29 cellular contexts compared by ENCODE assay signal in the genomic region with DNA sequence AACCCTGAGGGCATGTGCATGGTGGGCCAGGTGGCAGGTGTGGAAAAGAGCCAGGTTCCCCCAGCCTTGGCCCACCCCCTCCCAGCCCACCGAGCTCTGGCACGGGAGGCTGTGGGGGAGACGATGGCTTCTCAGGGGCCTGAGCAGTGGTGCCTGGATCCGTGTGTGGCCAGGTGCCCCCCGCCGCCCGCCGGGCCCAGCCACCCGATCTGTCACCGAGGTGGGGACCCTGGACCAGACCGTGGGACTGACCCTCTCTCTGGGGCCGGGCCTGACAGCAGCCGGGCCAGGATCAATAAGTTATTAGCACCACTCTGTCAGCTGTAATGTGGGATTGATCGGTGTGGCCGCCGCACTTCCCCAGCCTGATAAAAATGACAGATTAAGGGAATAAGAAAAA. TPM values are rescaled to one million over a fixed set of nuclear protein-coding genes. Genes with fewer than 3 reads are reported as not detected.
"Had no signal": no experiment of that assay in that cellular context is flagged by ENCODE, and none has a peak within 500 bp of the region (broad histone marks: within the 10 kb centered on the region; RNA-seq: fewer than 3 reads in every experiment).

No MANE protein-coding gene starts in this region.

- H3K4me3 ChIP-seq: esophagus muscularis mucosa, hepatocyte, ovary, psoas muscle, right atrium auricular region, smooth muscle cell, upper lobe of left lung, vagina had no signal

- DNase-seq: activated CD4-positive, alpha-beta memory T cell treated with anti-CD3 and anti-CD28 coated beads, Interleukin-2, amount 10 ng/mL, durations not matched to agents 7 days and 5 days; activated CD4-positive, alpha-beta T cell treated with anti-CD3 and anti-CD28 coated beads for 1 hour; activated CD4-positive, alpha-beta T cell treated with anti-CD3 and anti-CD28 coated beads, Interleukin-2, amount 10 ng/mL, durations not matched to agents 7 days and 5 days; activated CD8-positive, alpha-beta memory T cell treated with anti-CD3 and anti-CD28 coated beads, Interleukin-2, amount 50 U/mL, for 48 hours; activated gamma-delta T cell; activated naive CD4-positive, alpha-beta T cell treated with anti-CD3 and anti-CD28 coated beads, Interleukin-2, amount 50 U/mL, for 16 hours; activated T-cell treated with anti-CD3 and anti-CD28 coated beads, Interleukin-2, amount 50 U/mL, for 24 hours; amniotic stem cell; effector CD4-positive, alpha-beta T cell; foreskin keratinocyte; left cardiac atrium; natural killer cell; psoas muscle; stimulated activated CD4-positive, alpha-beta T cell treated with anti-CD3 and anti-CD28 coated beads, Interleukin-1b, Interleukin-23, amount 100 ng/mL, for 48 hours; stimulated activated CD4-positive, alpha-beta T cell treated with anti-CD3 and anti-CD28 coated beads, Interleukin-4, amount 100 ng/mL, for 4 hours; stimulated activated CD8-positive, alpha-beta memory T cell treated with anti-CD3 and anti-CD28 coated beads, Interleukin-4, amount 100 ng/mL, for 48 hours; stimulated activated naive CD8-positive, alpha-beta T cell treated with anti-CD3 and anti-CD28 coated beads, Interleukin-15, amount 100 ng/mL, for 72 hours; T-helper 17 cell had no signal

- H3K4me2 ChIP-seq: hepatocyte, smooth muscle cell had no signal

- ATAC-seq: natural killer cell, WTC11 had no signal

- H3K4me3 Mint-ChIP-seq: activated CD4-positive, alpha-beta memory T cell treated with anti-CD3 and anti-CD28 coated beads, Interleukin-2, amount 10 ng/mL, durations not matched to agents 7 days and 5 days; activated CD4-positive, alpha-beta T cell treated with anti-CD3 and anti-CD28 coated beads, Interleukin-2, amount 10 ng/mL, durations not matched to agents 7 days and 5 days; activated T-cell treated with anti-CD3 and anti-CD28 coated beads, Interleukin-2, amount 50 U/mL, for 24 hours; natural killer cell; stimulated activated memory B cell treated with anti-CD40 and anti-IgM and Interleukin-4, amounts not matched to agents 10 μg/mL and 1 μg/mL and 100 μg/mL, for 72 hours; stimulated activated naive CD8-positive, alpha-beta T cell treated with anti-CD3 and anti-CD28 coated beads, Interleukin-15, amount 100 ng/mL, for 72 hours; T-helper 17 cell; WTC11 had no signal

- H3K27ac Mint-ChIP-seq: activated CD4-positive, alpha-beta memory T cell treated with anti-CD3 and anti-CD28 coated beads, Interleukin-2, amount 10 ng/mL, durations not matched to agents 7 days and 5 days; activated CD4-positive, alpha-beta T cell treated with anti-CD3 and anti-CD28 coated beads, Interleukin-2, amount 10 ng/mL, durations not matched to agents 7 days and 5 days; activated T-cell treated with anti-CD3 and anti-CD28 coated beads, Interleukin-2, amount 50 U/mL, for 24 hours; natural killer cell; stimulated activated memory B cell treated with anti-CD40 and anti-IgM and Interleukin-4, amounts not matched to agents 10 μg/mL and 1 μg/mL and 100 μg/mL, for 72 hours; T-helper 17 cell; WTC11 had no signal

- H3K36me3 ChIP-seq: esophagus muscularis mucosa, ovary, right atrium auricular region, upper lobe of left lung, vagina had no signal

- H3K9me3 ChIP-seq: esophagus muscularis mucosa, ovary, psoas muscle, right atrium auricular region, upper lobe of left lung, vagina had no signal

- H3K36me3 Mint-ChIP-seq: natural killer cell; stimulated activated memory B cell treated with anti-CD40 and anti-IgM and Interleukin-4, amounts not matched to agents 10 μg/mL and 1 μg/mL and 100 μg/mL, for 72 hours; WTC11 had no signal

- H3K9me3 Mint-ChIP-seq: activated CD4-positive, alpha-beta memory T cell treated with anti-CD3 and anti-CD28 coated beads, Interleukin-2, amount 10 ng/mL, durations not matched to agents 7 days and 5 days; activated CD4-positive, alpha-beta T cell treated with anti-CD3 and anti-CD28 coated beads, Interleukin-2, amount 10 ng/mL, durations not matched to agents 7 days and 5 days; activated T-cell treated with anti-CD3 and anti-CD28 coated beads, Interleukin-2, amount 50 U/mL, for 24 hours; natural killer cell; stimulated activated memory B cell treated with anti-CD40 and anti-IgM and Interleukin-4, amounts not matched to agents 10 μg/mL and 1 μg/mL and 100 μg/mL, for 72 hours; stimulated activated naive CD8-positive, alpha-beta T cell treated with anti-CD3 and anti-CD28 coated beads, Interleukin-15, amount 100 ng/mL, for 72 hours; WTC11 had no signal

- H3K27ac ChIP-seq: esophagus muscularis mucosa, foreskin keratinocyte, hepatocyte, ovary, psoas muscle, right atrium auricular region, upper lobe of left lung, vagina had no signal

- H3K4me1 ChIP-seq: foreskin keratinocyte had no signal

RNA-seq across cellular contexts. Expression of a gene that starts 13.8 kb away (rescaled TPM):
- total RNA-seq: activated CD4-positive, alpha-beta memory T cell treated with anti-CD3 and anti-CD28 coated beads, Interleukin-2, amount 10 ng/mL, durations not matched to agents 7 days and 5 days; activated CD4-positive, alpha-beta T cell treated with anti-CD3 and anti-CD28 coated beads, Interleukin-2, amount 10 ng/mL, durations not matched to agents 7 days and 5 days; foreskin keratinocyte; natural killer cell; T-helper 17 cell had no signal

RNA-seq across cellular contexts. Expression of a gene that starts 28.8 kb away (rescaled TPM):
- total RNA-seq: psoas muscle had no signal

RNA-seq across cellular contexts. Expression of a gene that starts 44.4 kb away (rescaled TPM):
- total RNA-seq: activated CD4-positive, alpha-beta memory T cell treated with anti-CD3 and anti-CD28 coated beads, Interleukin-2, amount 10 ng/mL, durations not matched to agents 7 days and 5 days; activated CD4-positive, alpha-beta T cell treated with anti-CD3 and anti-CD28 coated beads, Interleukin-2, amount 10 ng/mL, durations not matched to agents 7 days and 5 days; bronchial epithelial cell; dermis blood vessel endothelial cell; foreskin keratinocyte; hepatocyte; natural killer cell; smooth muscle cell; T-helper 17 cell; vagina; WTC11 had no signal
- polyA plus RNA-seq: foreskin keratinocyte had no signal
